1 cellular context compared by ENCODE assay signal in the genomic region with DNA sequence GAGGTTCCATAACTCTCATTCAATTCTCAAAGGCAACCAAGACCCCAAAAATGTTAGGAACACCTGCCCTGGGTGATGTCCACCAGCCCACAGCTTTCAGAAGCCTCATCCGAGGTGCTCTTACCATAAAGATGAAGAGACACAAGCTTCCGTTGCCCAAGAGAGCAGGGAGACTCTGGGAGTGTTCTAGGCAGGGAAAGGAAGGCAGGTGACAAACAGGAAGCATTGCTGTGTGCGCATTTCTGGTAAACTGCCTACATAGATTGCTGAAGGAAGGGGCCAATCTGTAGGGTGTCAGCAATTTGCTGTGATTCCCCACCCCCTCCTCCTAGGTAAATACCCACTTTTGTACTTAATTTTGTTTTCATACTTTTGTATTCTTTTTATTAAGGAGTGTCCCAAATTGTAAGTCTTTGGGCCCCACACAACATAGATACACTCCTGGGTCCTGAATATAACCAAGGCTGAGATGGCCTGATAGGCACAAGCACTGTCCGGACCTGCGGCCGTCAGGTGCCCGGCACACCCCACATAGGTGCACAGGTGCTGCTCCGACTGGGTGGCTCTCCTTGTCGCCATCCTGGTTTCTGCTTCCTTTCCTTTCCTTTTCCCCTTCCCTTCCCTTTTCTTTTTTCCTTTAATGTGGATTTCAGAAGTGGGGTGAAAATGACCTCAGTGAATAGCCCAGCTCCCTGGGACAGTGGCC.
TF ChIP-seq lines count a peak whose summit lies in the region.

No MANE protein-coding gene starts in this region.

TF ChIP-seq in HCT116, 20 proteins besides CTCF, POLR2A, EP300 and RAD21 (continued from another document):
- TF ChIP-seq, protein P1, sequence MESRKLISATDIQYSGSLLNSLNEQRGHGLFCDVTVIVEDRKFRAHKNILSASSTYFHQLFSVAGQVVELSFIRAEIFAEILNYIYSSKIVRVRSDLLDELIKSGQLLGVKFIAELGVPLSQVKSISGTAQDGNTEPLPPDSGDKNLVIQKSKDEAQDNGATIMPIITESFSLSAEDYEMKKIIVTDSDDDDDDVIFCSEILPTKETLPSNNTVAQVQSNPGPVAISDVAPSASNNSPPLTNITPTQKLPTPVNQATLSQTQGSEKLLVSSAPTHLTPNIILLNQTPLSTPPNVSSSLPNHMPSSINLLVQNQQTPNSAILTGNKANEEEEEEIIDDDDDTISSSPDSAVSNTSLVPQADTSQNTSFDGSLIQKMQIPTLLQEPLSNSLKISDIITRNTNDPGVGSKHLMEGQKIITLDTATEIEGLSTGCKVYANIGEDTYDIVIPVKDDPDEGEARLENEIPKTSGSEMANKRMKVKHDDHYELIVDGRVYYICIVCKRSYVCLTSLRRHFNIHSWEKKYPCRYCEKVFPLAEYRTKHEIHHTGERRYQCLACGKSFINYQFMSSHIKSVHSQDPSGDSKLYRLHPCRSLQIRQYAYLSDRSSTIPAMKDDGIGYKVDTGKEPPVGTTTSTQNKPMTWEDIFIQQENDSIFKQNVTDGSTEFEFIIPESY (IDR thresholded peaks at IDR 0.05; ENCODE audit: extremely low read depth, insufficient replicate concordance, low read length), result no peak
- no peak for TF ChIP-seq JUND (IDR thresholded peaks at IDR 0.05)
- no peak for TF ChIP-seq ZNF274 (IDR thresholded peaks at IDR 0.05; ENCODE audit: low read depth, low read length)
- no peak for TF ChIP-seq YY1 (IDR thresholded peaks at IDR 0.05; ENCODE audit: extremely low read depth, insufficient replicate concordance, low read depth, low read length)
- no peak for TF ChIP-seq SIN3A (IDR thresholded peaks at IDR 0.05; ENCODE audit: low read depth)
- TF ChIP-seq FOSL1 (IDR thresholded peaks at IDR 0.05; ENCODE audit: low read depth), result no peak
- TF ChIP-seq TCF7L2 (IDR thresholded peaks at IDR 0.05; ENCODE audit: borderline replicate concordance, extremely low read depth, insufficient read depth, insufficient read length), result no peak
- no peak for TF ChIP-seq EGR1 (IDR thresholded peaks at IDR 0.05; ENCODE audit: low read depth)
- TF ChIP-seq POLR2AphosphoS5 (IDR thresholded peaks at IDR 0.05; ENCODE audit: low read depth, low read length), result no peak
- TF ChIP-seq, protein P2, sequence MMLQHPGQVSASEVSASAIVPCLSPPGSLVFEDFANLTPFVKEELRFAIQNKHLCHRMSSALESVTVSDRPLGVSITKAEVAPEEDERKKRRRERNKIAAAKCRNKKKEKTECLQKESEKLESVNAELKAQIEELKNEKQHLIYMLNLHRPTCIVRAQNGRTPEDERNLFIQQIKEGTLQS (IDR thresholded peaks at IDR 0.05), result no peak
- TF ChIP-seq ELF1 (IDR thresholded peaks at IDR 0.05; ENCODE audit: borderline replicate concordance, low read depth), result no peak
- no peak for TF ChIP-seq SRF (IDR thresholded peaks at IDR 0.05; ENCODE audit: low read depth)
- TF ChIP-seq, protein P3, sequence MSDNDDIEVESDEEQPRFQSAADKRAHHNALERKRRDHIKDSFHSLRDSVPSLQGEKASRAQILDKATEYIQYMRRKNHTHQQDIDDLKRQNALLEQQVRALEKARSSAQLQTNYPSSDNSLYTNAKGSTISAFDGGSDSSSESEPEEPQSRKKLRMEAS (IDR thresholded peaks at IDR 0.05), result no peak
